In genomic region chr6:44043479-44044153, GRCh38 we compare ENCODE assay signal across 1 cellular context.
TF ChIP-seq lines count a peak whose summit lies in the region.

No MANE protein-coding gene starts in this region.

TF ChIP-seq in K562, 482 proteins besides CTCF, POLR2A, EP300 and RAD21 (continued from another document and continues in another):
- no peak for TF ChIP-seq POLR2B (IDR thresholded peaks at IDR 0.05; ENCODE audit: low read depth, partially characterized antibody)
- TF ChIP-seq, protein P1, sequence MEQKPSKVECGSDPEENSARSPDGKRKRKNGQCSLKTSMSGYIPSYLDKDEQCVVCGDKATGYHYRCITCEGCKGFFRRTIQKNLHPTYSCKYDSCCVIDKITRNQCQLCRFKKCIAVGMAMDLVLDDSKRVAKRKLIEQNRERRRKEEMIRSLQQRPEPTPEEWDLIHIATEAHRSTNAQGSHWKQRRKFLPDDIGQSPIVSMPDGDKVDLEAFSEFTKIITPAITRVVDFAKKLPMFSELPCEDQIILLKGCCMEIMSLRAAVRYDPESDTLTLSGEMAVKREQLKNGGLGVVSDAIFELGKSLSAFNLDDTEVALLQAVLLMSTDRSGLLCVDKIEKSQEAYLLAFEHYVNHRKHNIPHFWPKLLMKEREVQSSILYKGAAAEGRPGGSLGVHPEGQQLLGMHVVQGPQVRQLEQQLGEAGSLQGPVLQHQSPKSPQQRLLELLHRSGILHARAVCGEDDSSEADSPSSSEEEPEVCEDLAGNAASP (IDR thresholded peaks at IDR 0.05), result no peak
- TF ChIP-seq, protein P2, sequence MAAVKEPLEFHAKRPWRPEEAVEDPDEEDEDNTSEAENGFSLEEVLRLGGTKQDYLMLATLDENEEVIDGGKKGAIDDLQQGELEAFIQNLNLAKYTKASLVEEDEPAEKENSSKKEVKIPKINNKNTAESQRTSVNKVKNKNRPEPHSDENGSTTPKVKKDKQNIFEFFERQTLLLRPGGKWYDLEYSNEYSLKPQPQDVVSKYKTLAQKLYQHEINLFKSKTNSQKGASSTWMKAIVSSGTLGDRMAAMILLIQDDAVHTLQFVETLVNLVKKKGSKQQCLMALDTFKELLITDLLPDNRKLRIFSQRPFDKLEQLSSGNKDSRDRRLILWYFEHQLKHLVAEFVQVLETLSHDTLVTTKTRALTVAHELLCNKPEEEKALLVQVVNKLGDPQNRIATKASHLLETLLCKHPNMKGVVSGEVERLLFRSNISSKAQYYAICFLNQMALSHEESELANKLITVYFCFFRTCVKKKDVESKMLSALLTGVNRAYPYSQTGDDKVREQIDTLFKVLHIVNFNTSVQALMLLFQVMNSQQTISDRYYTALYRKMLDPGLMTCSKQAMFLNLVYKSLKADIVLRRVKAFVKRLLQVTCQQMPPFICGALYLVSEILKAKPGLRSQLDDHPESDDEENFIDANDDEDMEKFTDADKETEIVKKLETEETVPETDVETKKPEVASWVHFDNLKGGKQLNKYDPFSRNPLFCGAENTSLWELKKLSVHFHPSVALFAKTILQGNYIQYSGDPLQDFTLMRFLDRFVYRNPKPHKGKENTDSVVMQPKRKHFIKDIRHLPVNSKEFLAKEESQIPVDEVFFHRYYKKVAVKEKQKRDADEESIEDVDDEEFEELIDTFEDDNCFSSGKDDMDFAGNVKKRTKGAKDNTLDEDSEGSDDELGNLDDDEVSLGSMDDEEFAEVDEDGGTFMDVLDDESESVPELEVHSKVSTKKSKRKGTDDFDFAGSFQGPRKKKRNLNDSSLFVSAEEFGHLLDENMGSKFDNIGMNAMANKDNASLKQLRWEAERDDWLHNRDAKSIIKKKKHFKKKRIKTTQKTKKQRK (IDR thresholded peaks at IDR 0.05; ENCODE audit: borderline replicate concordance, low read depth, low read length), result no peak
- no peak for TF ChIP-seq ZNF316 (IDR thresholded peaks at IDR 0.05)
- no peak for TF ChIP-seq KDM5B (IDR thresholded peaks at IDR 0.05; ENCODE audit: insufficient replicate concordance, low read depth, low read length)
- TF ChIP-seq, protein P3, sequence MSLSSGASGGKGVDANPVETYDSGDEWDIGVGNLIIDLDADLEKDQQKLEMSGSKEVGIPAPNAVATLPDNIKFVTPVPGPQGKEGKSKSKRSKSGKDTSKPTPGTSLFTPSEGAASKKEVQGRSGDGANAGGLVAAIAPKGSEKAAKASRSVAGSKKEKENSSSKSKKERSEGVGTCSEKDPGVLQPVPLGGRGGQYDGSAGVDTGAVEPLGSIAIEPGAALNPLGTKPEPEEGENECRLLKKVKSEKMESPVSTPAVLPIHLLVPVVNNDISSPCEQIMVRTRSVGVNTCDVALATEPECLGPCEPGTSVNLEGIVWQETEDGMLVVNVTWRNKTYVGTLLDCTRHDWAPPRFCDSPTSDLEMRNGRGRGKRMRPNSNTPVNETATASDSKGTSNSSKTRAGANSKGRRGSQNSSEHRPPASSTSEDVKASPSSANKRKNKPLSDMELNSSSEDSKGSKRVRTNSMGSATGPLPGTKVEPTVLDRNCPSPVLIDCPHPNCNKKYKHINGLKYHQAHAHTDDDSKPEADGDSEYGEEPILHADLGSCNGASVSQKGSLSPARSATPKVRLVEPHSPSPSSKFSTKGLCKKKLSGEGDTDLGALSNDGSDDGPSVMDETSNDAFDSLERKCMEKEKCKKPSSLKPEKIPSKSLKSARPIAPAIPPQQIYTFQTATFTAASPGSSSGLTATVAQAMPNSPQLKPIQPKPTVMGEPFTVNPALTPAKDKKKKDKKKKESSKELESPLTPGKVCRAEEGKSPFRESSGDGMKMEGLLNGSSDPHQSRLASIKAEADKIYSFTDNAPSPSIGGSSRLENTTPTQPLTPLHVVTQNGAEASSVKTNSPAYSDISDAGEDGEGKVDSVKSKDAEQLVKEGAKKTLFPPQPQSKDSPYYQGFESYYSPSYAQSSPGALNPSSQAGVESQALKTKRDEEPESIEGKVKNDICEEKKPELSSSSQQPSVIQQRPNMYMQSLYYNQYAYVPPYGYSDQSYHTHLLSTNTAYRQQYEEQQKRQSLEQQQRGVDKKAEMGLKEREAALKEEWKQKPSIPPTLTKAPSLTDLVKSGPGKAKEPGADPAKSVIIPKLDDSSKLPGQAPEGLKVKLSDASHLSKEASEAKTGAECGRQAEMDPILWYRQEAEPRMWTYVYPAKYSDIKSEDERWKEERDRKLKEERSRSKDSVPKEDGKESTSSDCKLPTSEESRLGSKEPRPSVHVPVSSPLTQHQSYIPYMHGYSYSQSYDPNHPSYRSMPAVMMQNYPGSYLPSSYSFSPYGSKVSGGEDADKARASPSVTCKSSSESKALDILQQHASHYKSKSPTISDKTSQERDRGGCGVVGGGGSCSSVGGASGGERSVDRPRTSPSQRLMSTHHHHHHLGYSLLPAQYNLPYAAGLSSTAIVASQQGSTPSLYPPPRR (CRISPR knock-in tag; IDR thresholded peaks at IDR 0.05; ENCODE audit: borderline replicate concordance), result no peak
- no peak for TF ChIP-seq TAL1 (IDR thresholded peaks at IDR 0.05)
- TF ChIP-seq KAT7 (CRISPR knock-in tag; IDR thresholded peaks at IDR 0.05; ENCODE audit: borderline replicate concordance), result no peak
- 0 out of 2 replicates have a peak, but pooled peaks have one; percentile 47 for TF ChIP-seq TARDBP (IDR thresholded peaks at IDR 0.05)
- 0 out of 2 replicates have a peak, but pooled peaks have one; percentile 28 for TF ChIP-seq NFATC3 (IDR thresholded peaks at IDR 0.05)
- TF ChIP-seq ZNF146 (CRISPR knock-in tag; IDR thresholded peaks at IDR 0.05; ENCODE audit: unreplicated experiment), result no peak
- no peak for TF ChIP-seq TCF3 (CRISPR knock-in tag; IDR thresholded peaks at IDR 0.05)
- TF ChIP-seq ILK (tag; IDR thresholded peaks at IDR 0.05; ENCODE audit: borderline replicate concordance, low read depth), result no peak
- TF ChIP-seq THAP7 (CRISPR knock-in tag; IDR thresholded peaks at IDR 0.05), result no peak
- TF ChIP-seq RFX7 (CRISPR knock-in tag; IDR thresholded peaks at IDR 0.05), result no peak
- TF ChIP-seq ZNF3 (CRISPR knock-in tag; IDR thresholded peaks at IDR 0.05), result no peak
- no peak for TF ChIP-seq TFAM (CRISPR knock-in tag; conservative IDR thresholded peaks at IDR 0.05)
- TF ChIP-seq KLF13 (tag; IDR thresholded peaks at IDR 0.05; ENCODE audit: borderline replicate concordance, low read depth), result no peak
- TF ChIP-seq PHB (CRISPR knock-in tag; IDR thresholded peaks at IDR 0.05), result no peak
- no peak for TF ChIP-seq CGGBP1 (CRISPR knock-in tag; IDR thresholded peaks at IDR 0.05)
- TF ChIP-seq NFE2 (IDR thresholded peaks at IDR 0.05; ENCODE audit: low read depth), result no peak
- no peak for TF ChIP-seq MYBL2 (IDR thresholded peaks at IDR 0.05; ENCODE audit: low read depth)
- no peak for TF ChIP-seq MYBL2 (CRISPR knock-in tag; IDR thresholded peaks at IDR 0.05; ENCODE audit: borderline replicate concordance)
- TF ChIP-seq ETS1 (conservative IDR thresholded peaks at IDR 0.05; ENCODE audit: control insufficient read depth, low read depth, low read length), result no peak
- no peak for TF ChIP-seq FIP1L1 (IDR thresholded peaks at IDR 0.05; ENCODE audit: low read depth, low read length, poor library complexity, severe bottlenecking)
- no peak for TF ChIP-seq SFPQ (IDR thresholded peaks at IDR 0.05; ENCODE audit: low read depth, low read length)
- TF ChIP-seq CHD7 (IDR thresholded peaks at IDR 0.05; ENCODE audit: low read depth, low read length), result no peak
- TF ChIP-seq SAFB2 (IDR thresholded peaks at IDR 0.05; ENCODE audit: borderline replicate concordance, low read depth, low read length, severe bottlenecking), result no peak
- no peak for TF ChIP-seq TAF15 (IDR thresholded peaks at IDR 0.05; ENCODE audit: low read depth, low read length)
- no peak for TF ChIP-seq IRF2 (CRISPR knock-in tag; IDR thresholded peaks at IDR 0.05)
